In the genomic region with DNA sequence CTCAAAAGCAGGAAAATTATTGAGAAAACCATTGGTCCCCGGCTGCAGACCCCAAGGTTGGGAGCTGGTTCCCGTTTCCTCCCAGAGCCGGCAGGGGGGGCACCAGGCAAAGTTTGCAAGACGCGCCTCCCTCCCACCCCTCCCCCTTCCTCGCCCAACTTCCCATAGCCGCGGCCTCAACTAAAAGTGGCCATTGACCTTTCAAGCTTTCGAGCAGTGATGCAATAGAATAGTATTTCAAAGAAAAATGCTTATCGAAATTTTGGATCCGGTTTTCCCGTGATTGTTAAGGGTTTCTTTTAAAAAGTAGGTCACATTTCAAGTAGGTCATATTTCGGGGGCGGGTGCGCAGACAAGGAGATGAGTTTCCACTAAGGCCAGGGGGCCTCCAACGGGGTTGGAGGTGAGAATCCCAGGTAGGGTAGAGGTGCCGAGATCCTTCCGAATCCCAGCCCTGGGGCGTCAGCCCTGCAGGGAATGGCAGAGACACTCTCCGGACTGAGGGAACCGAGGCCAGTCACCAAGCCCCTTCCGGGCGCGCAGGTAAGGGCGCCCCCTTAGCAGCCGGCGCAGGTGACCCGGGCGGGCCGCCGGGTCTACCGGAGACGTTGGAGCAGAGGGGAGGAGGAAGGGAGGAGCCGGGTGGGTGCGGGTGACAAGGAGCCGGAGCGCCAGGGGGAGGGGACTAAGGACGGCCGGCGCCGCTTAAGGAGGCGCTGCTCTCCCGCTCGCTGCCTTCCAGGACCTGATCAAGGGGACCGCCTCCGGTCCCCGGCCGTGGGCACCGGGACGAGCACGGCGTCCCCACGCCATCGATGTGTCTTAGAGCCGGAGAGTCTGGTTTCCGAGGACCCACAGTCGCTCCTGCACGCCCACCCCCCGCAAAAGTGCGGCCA, we compare ENCODE assay signal across 8 cellular contexts. TPM values are rescaled to one million over a fixed set of nuclear protein-coding genes. Genes with fewer than 3 reads are reported as not detected.
A peak's percentile ranks its signal among the peaks of the same experiment; 100 is the strongest.
DNase-seq lines count a peak whose midpoint lies in the region; ATAC-seq, FAIRE-seq and TF ChIP-seq lines count a peak whose summit lies in the region.

No MANE protein-coding gene starts in this region.

- POLR2A ChIA-PET in A549 (lab: Yijun Ruan, JAX): interaction anchor here (0.6 to 2.6 kb wide), 12 partner anchors 21 to 534 kb away, joined by 3 to 15 read pairs (median 4); a partner anchor contains a TSS
- POLR2A ChIA-PET in activated CD4-positive, alpha-beta memory T cell treated with anti-CD3 and anti-CD28 coated beads, Interleukin-2, amount 10 ng/mL, durations not matched to agents 7 days and 5 days (lab: Charles Lee): interaction anchor here (1.0 to 3.2 kb wide), 18 partner anchors 22 to 531 kb away, joined by 3 to 36 read pairs (median 6); a partner anchor contains a TSS

- peak overlapping the region; percentile 83 for H3K4me3 Mint-ChIP-seq in activated CD4-positive, alpha-beta memory T cell treated with anti-CD3 and anti-CD28 coated beads, Interleukin-2, amount 10 ng/mL, durations not matched to agents 7 days and 5 days

- peak overlapping the region; percentile 94 for H3K27ac ChIP-seq in A549

- CTCF ChIA-PET in A549 (lab: Yijun Ruan, JAX): interaction anchor here (0.5 to 12.6 kb wide), 42 partner anchors 10 to 533 kb away, joined by 3 to 232 read pairs (median 4); a partner anchor contains a TSS
- CTCF ChIA-PET in activated CD4-positive, alpha-beta memory T cell treated with anti-CD3 and anti-CD28 coated beads, Interleukin-2, amount 10 ng/mL, durations not matched to agents 7 days and 5 days (lab: Charles Lee): interaction anchor here (0.7 to 10.1 kb wide), 30 partner anchors 12 to 583 kb away, joined by 3 to 178 read pairs (median 4); a partner anchor contains a TSS

- TF ChIP-seq CTCF in A549 (IDR thresholded peaks at IDR 0.05): peak; percentile 82

- H3K27ac Mint-ChIP-seq in activated CD4-positive, alpha-beta memory T cell treated with anti-CD3 and anti-CD28 coated beads, Interleukin-2, amount 10 ng/mL, durations not matched to agents 7 days and 5 days: peak overlapping the region; percentile 90

- H3K4me1 Mint-ChIP-seq in activated CD4-positive, alpha-beta memory T cell treated with anti-CD3 and anti-CD28 coated beads, Interleukin-2, amount 10 ng/mL, durations not matched to agents 7 days and 5 days: peaks cover 36% of the 10 kb centered on the region

- no peaks in the 10 kb centered on the region for H3K9me3 Mint-ChIP-seq in activated CD4-positive, alpha-beta memory T cell treated with anti-CD3 and anti-CD28 coated beads, Interleukin-2, amount 10 ng/mL, durations not matched to agents 7 days and 5 days

- H3K9me3 ChIP-seq in A549: no peaks in the 10 kb centered on the region

- peaks cover 2% of the 10 kb centered on the region for H3K27me3 Mint-ChIP-seq in activated CD4-positive, alpha-beta memory T cell treated with anti-CD3 and anti-CD28 coated beads, Interleukin-2, amount 10 ng/mL, durations not matched to agents 7 days and 5 days

- no peak for TF ChIP-seq EP300 in A549 (IDR thresholded peaks at IDR 0.05)

- peaks cover 15% of the 10 kb centered on the region for H3K4me1 ChIP-seq in A549

- TF ChIP-seq RAD21 in A549 (conservative IDR thresholded peaks at IDR 0.05 in 1 of 2, IDR thresholded peaks at IDR 0.05 in 1 of 2): peak; percentile 87 to 96

- 2% methylated on average over 48 of the region's 60 CpGs for WGBS in A549 (ENCODE audit: missing lambda C conversion rate)

- peaks cover 41% of the 10 kb centered on the region for H3K36me3 Mint-ChIP-seq in activated CD4-positive, alpha-beta memory T cell treated with anti-CD3 and anti-CD28 coated beads, Interleukin-2, amount 10 ng/mL, durations not matched to agents 7 days and 5 days (ENCODE audit: low read depth)

- H3K4me2 ChIP-seq in A549: peak overlapping the region; percentile 90

- TF ChIP-seq POLR2A in A549 (IDR thresholded peaks at IDR 0.05; ENCODE audit: low read length) (no peak), GM18505 (IDR thresholded peaks at IDR 0.05; ENCODE audit: borderline replicate concordance, extremely low read depth, insufficient read depth, insufficient read length) (no peak)

- peak overlapping the region; percentile 64 for H3K4me3 ChIP-seq in A549

- DNase-seq in A549 (ENCODE audit: low read depth in 1 of 2, low spot score in 1 of 2) (peak; percentile 91 to 96), NCI-H524 (lab: John Stamatoyannopoulos, UW) (peak; percentile 63 to 73), lung microvascular endothelial cell (ENCODE audit: low read depth in 2 of 2) (peak; percentile 91 to 93)
- peak; percentile 82 for DNase-seq in activated CD4-positive, alpha-beta memory T cell treated with anti-CD3 and anti-CD28 coated beads, Interleukin-2, amount 10 ng/mL, durations not matched to agents 7 days and 5 days
- peak; percentile 61 for DNase-seq in effector CD4-positive, alpha-beta T cell
- DNase-seq in stimulated activated CD4-positive, alpha-beta T cell treated with anti-CD3 and anti-CD28 coated beads, TNF-alpha, amount 100 ng/mL, for 24 hours (ENCODE audit: low read depth in 3 of 3): peak; percentile 52 to 69 (median 56)

- ATAC-seq in A549: peak; percentile 77 to 83
- peak; percentile 36 for ATAC-seq in GM18505 (IDR thresholded peaks at IDR 0.05; ENCODE audit: unreplicated experiment)
- peak; percentile 44 for ATAC-seq in HG03095 (IDR thresholded peaks at IDR 0.05; ENCODE audit: unreplicated experiment)

- FAIRE-seq in A549 (lab: Jason Lieb, UNC): no peak

TF ChIP-seq in A549, 52 proteins besides CTCF, POLR2A, EP300 and RAD21:
- TF ChIP-seq JUN (IDR thresholded peaks at IDR 0.05) (no peak), CHD4 (IDR thresholded peaks at IDR 0.05; ENCODE audit: borderline replicate concordance) (no peak), MAZ (IDR thresholded peaks at IDR 0.05; ENCODE audit: borderline replicate concordance, low read depth, low read length) (no peak), PHF8 (IDR thresholded peaks at IDR 0.05; ENCODE audit: borderline replicate concordance, low read depth) (0 out of 2 replicates have a peak, but pooled peaks have one; percentile 7), ZSCAN20 (CRISPR knock-in tag; IDR thresholded peaks at IDR 0.05) (no peak), POLR2AphosphoS2 (conservative IDR thresholded peaks at IDR 0.05; ENCODE audit: low read length) (no peak), ZFP36 (IDR thresholded peaks at IDR 0.05; ENCODE audit: borderline replicate concordance, partially characterized antibody) (no peak), RNF2 (IDR thresholded peaks at IDR 0.05; ENCODE audit: borderline replicate concordance, low read depth) (no peak; the same call in 1 of the 2 replicates), HEYL (CRISPR knock-in tag; IDR thresholded peaks at IDR 0.05) (no peak), TFCP2L1 (CRISPR knock-in tag; IDR thresholded peaks at IDR 0.05) (no peak), RCOR1 (IDR thresholded peaks at IDR 0.05; ENCODE audit: low read depth, low read length) (no peak), SMC3 (IDR thresholded peaks at IDR 0.05) (peak; percentile 97), FOSB (CRISPR knock-in tag; IDR thresholded peaks at IDR 0.05) (0 out of 2 replicates have a peak, but pooled peaks have one; percentile 45), FOXS1 (CRISPR knock-in tag; IDR thresholded peaks at IDR 0.05) (no peak), CBX8 (IDR thresholded peaks at IDR 0.05) (no peak), RFX5 (IDR thresholded peaks at IDR 0.05) (no peak), HOXA7 (CRISPR knock-in tag; IDR thresholded peaks at IDR 0.05) (no peak), FOSL2 (IDR thresholded peaks at IDR 0.05) (no peak), FOSL2 (CRISPR knock-in tag; IDR thresholded peaks at IDR 0.05) (0 out of 2 replicates have a peak, but pooled peaks have one; percentile 20), NFE2L2 (conservative IDR thresholded peaks at IDR 0.05; ENCODE audit: low read length) (no peak), CEBPB (IDR thresholded peaks at IDR 0.05) (peak; percentile 48 to 81; a peak in 3 of 4 replicates), TP53 (CRISPR knock-in tag; IDR thresholded peaks at IDR 0.05) (no peak), HOXB13 (CRISPR knock-in tag; IDR thresholded peaks at IDR 0.05; ENCODE audit: low read depth) (no peak), KDM5A (IDR thresholded peaks at IDR 0.05) (no peak), HDAC2 (IDR thresholded peaks at IDR 0.05) (no peak)
- TF ChIP-seq, protein P1, sequence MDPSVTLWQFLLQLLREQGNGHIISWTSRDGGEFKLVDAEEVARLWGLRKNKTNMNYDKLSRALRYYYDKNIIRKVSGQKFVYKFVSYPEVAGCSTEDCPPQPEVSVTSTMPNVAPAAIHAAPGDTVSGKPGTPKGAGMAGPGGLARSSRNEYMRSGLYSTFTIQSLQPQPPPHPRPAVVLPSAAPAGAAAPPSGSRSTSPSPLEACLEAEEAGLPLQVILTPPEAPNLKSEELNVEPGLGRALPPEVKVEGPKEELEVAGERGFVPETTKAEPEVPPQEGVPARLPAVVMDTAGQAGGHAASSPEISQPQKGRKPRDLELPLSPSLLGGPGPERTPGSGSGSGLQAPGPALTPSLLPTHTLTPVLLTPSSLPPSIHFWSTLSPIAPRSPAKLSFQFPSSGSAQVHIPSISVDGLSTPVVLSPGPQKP (IDR thresholded peaks at IDR 0.05; ENCODE audit: low read depth, low read length): no peak
- TF ChIP-seq, protein P2, sequence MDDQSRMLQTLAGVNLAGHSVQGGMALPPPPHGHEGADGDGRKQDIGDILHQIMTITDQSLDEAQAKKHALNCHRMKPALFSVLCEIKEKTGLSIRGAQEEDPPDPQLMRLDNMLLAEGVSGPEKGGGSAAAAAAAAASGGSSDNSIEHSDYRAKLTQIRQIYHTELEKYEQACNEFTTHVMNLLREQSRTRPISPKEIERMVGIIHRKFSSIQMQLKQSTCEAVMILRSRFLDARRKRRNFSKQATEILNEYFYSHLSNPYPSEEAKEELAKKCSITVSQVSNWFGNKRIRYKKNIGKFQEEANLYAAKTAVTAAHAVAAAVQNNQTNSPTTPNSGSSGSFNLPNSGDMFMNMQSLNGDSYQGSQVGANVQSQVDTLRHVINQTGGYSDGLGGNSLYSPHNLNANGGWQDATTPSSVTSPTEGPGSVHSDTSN (IDR thresholded peaks at IDR 0.05): no peak

RNA-seq across cellular contexts. Expression of a gene that starts 2.6 kb away (rescaled TPM):
- polyA plus RNA-seq in A549 (2011; rRNA removed): 18.5 and 21.8 TPM in 2 replicates
- polyA plus RNA-seq in A549 (2012; cell fraction: cytosol; rRNA removed): 14.2 and 17.0 TPM in 2 replicates
- 25.2 and 33.7 TPM in 2 replicates for polyA plus RNA-seq in A549 (2012; cell fraction: nucleus; rRNA removed)
- 17.3 to 22.2 TPM (median 18.1 TPM) in 3 replicates for polyA plus RNA-seq in A549 (2017; fragmentation: RNase III; extraction: RNeasy Plus Mini Kit Qiagen cat#74134 plus additional on column Dnase treatment)
- polyA minus RNA-seq in A549 (2011; rRNA and poly(A)+ RNA removed): 7.6 and 8.4 TPM in 2 replicates
- total RNA-seq in activated CD4-positive, alpha-beta memory T cell treated with anti-CD3 and anti-CD28 coated beads, Interleukin-2, amount 10 ng/mL, durations not matched to agents 7 days and 5 days: 10 to 100 TPM; 44.3 to 47.3 TPM
- total RNA-seq in lung microvascular endothelial cell: 45.5 and 72.4 TPM in 2 replicates

Comparison
In these comparisons a context has a peak if more than half of its experiments do, and no peak if none do; other contexts are left out.
1. Peak in every context shown above with its lines: DNase-seq, ATAC-seq, H3K4me3 ChIP-seq and H3K27ac ChIP-seq.